Comparison of ENCODE assay signal across 1 cellular context in genomic region chr9:93183663-93184438, GRCh38.
TF ChIP-seq lines count a peak whose summit lies in the region.

WNK2 (plus strand) TSS chr9:93184139; CDS start chr9:93184930, 791 bp downstream.

TF ChIP-seq in endothelial cell of umbilical vein, 7 proteins besides CTCF, POLR2A, EP300 and RAD21:
- TF ChIP-seq GATA2 (IDR thresholded peaks at IDR 0.05; ENCODE audit: insufficient read depth, insufficient read length, low read depth, low read length) (no peak), EZH2 (IDR thresholded peaks at IDR 0.05; ENCODE audit: borderline replicate concordance, low read depth, low read length, severe bottlenecking) (peak; percentile 21), MAX (IDR thresholded peaks at IDR 0.05; ENCODE audit: insufficient read depth, insufficient read length) (no peak), JUN (IDR thresholded peaks at IDR 0.05; ENCODE audit: borderline replicate concordance, insufficient read depth, insufficient read length, low read depth) (no peak)
